In genomic region chr17:54969658-54970572, GRCh38 we compare ENCODE assay signal across 11 cellular contexts. TPM values are rescaled to one million over a fixed set of nuclear protein-coding genes. Genes with fewer than 3 reads are reported as not detected.
DNase-seq lines count a peak whose midpoint lies in the region; ATAC-seq, FAIRE-seq and TF ChIP-seq lines count a peak whose summit lies in the region.
"Had no signal": no experiment of that assay in that cellular context is flagged by ENCODE, and none has a peak within 500 bp of the region (broad histone marks: within the 10 kb centered on the region; RNA-seq: fewer than 3 reads in every experiment).

No MANE protein-coding gene starts in this region.

- H3K4me1 ChIP-seq in cardiac muscle cell (ENCODE audit: low read depth) (peaks cover 7% of the 10 kb centered on the region), astrocyte (ENCODE audit: insufficient read depth, low read length) (peaks cover 8% of the 10 kb centered on the region), lower lobe of right lung (peaks cover 22% of the 10 kb centered on the region), upper lobe of left lung (peaks cover 10 to 34% (median 14%) of the 10 kb centered on the region in 4 donors)

- H3K27ac ChIP-seq in cardiac muscle cell (peak overlapping the region; percentile 89), astrocyte (ENCODE audit: low read depth, low read length) (peak overlapping the region; percentile 75), lower lobe of right lung (peak overlapping the region; percentile 85), upper lobe of left lung (peak overlapping the region; percentile 81 to 91 (median 86))

- peak overlapping the region; percentile 94 for H3K9ac ChIP-seq in astrocyte (ENCODE audit: low read length)

- peak overlapping the region; percentile 18 for H3K4me3 Mint-ChIP-seq in astrocyte (ENCODE audit: unreplicated experiment)
- H3K4me3 Mint-ChIP-seq: T-helper 2 cell treated with Interferon-gamma antibody and Interleukin-4, amounts not matched to agents 5 μg/mL and 100 μg/mL, for 36 hours had no signal

- H3K4me2 ChIP-seq in astrocyte (ENCODE audit: low read length), result peak overlapping the region; percentile 98

- FAIRE-seq in astrocyte (lab: Jason Lieb, UNC), result no peak
- FAIRE-seq: D721Med had no signal

- H3K36me3 ChIP-seq in cardiac muscle cell (peaks cover under 1% of the 10 kb centered on the region), astrocyte (ENCODE audit: insufficient read depth, low read length) (no peaks in the 10 kb centered on the region), lower lobe of right lung (peaks cover 3% of the 10 kb centered on the region), upper lobe of left lung (peaks cover 0 to under 1% (median 0%) of the 10 kb centered on the region in 4 donors)

- H3K79me2 ChIP-seq in astrocyte (ENCODE audit: insufficient read depth, low read length), result peaks cover 83% of the 10 kb centered on the region

- TF ChIP-seq CTCF in cardiac muscle cell (IDR thresholded peaks at IDR 0.05; ENCODE audit: low read depth, low read length), result no peak
- TF ChIP-seq CTCF in astrocyte (IDR thresholded peaks at IDR 0.05; ENCODE audit: insufficient read depth, low read depth, low read length), result no peak
- TF ChIP-seq CTCF in lower lobe of right lung (IDR thresholded peaks at IDR 0.05), result no peak
- no peak for TF ChIP-seq CTCF in upper lobe of left lung (IDR thresholded peaks at IDR 0.05)

- intact Hi-C loops in Right ventricle myocardium inferior (cut with DNase I), result no loop called here
- intact Hi-C loops in lower lobe of right lung (cut with DNase I), result no loop called here

- no peak for TF ChIP-seq POLR2A in upper lobe of left lung (IDR thresholded peaks at IDR 0.05)

- no peak overlapping the region for H3K27ac Mint-ChIP-seq in astrocyte (ENCODE audit: unreplicated experiment)
- H3K27ac Mint-ChIP-seq: T-helper 2 cell treated with Interferon-gamma antibody and Interleukin-4, amounts not matched to agents 5 μg/mL and 100 μg/mL, for 36 hours had no signal

- no peaks in the 10 kb centered on the region for H3K27me3 Mint-ChIP-seq in astrocyte (ENCODE audit: low read depth, unreplicated experiment)
- H3K27me3 Mint-ChIP-seq: IgD-negative memory B cell had no signal

- H3K4me3 ChIP-seq in cardiac muscle cell, result peak overlapping the region; percentile 99
- peak overlapping the region; percentile 89 for H3K4me3 ChIP-seq in astrocyte (ENCODE audit: insufficient read depth, low read depth, low read length)
- peak overlapping the region; percentile 84 for H3K4me3 ChIP-seq in lower lobe of right lung
- H3K4me3 ChIP-seq in upper lobe of left lung, result peak overlapping the region in 3 of 4 donors; percentile 89 to 97 (median 95)

- TF ChIP-seq EP300 in upper lobe of left lung (IDR thresholded peaks at IDR 0.05), result no peak

- no peaks in the 10 kb centered on the region for H3K9me3 Mint-ChIP-seq in astrocyte (ENCODE audit: unreplicated experiment)
- H3K9me3 Mint-ChIP-seq: IgD-negative memory B cell; T-helper 2 cell treated with Interferon-gamma antibody and Interleukin-4, amounts not matched to agents 5 μg/mL and 100 μg/mL, for 36 hours had no signal

- ATAC-seq in Right ventricle myocardium inferior, result no peak
- no peak for ATAC-seq in lower lobe of right lung
- no peak for ATAC-seq in upper lobe of left lung (ENCODE audit: low FRiP score in 2 of 2)

- H3K36me3 Mint-ChIP-seq in astrocyte (ENCODE audit: low read depth, unreplicated experiment), result peaks cover 4% of the 10 kb centered on the region
- H3K36me3 Mint-ChIP-seq: IgD-negative memory B cell had no signal

- H3K9me3 ChIP-seq in cardiac muscle cell (ENCODE audit: low read depth), result no peaks in the 10 kb centered on the region
- no peaks in the 10 kb centered on the region for H3K9me3 ChIP-seq in astrocyte (ENCODE audit: insufficient read depth, low read depth, low read length)
- H3K9me3 ChIP-seq in lower lobe of right lung, result no peaks in the 10 kb centered on the region
- no peaks in the 10 kb centered on the region for H3K9me3 ChIP-seq in upper lobe of left lung

- H3K27me3 ChIP-seq in cardiac muscle cell, result no peaks in the 10 kb centered on the region
- H3K27me3 ChIP-seq in astrocyte (ENCODE audit: insufficient read depth, low read length), result no peaks in the 10 kb centered on the region
- no peaks in the 10 kb centered on the region for H3K27me3 ChIP-seq in lower lobe of right lung (ENCODE audit: low read depth)
- no peaks in the 10 kb centered on the region for H3K27me3 ChIP-seq in upper lobe of left lung

- peak overlapping the region; percentile 99 for H2AFZ ChIP-seq in astrocyte (ENCODE audit: low read depth, low read length)

- 27% methylated on average over 7 of the region's 7 CpGs for WGBS in upper lobe of left lung, 2 donors

- peaks cover 12% of the 10 kb centered on the region for H3K4me1 Mint-ChIP-seq in astrocyte (ENCODE audit: low read depth, unreplicated experiment)

- DNase-seq in cardiac muscle cell (ENCODE audit: low read depth in 1 of 2, low spot score in 1 of 2), result no peak
- no peak for DNase-seq in Right ventricle myocardium inferior (ENCODE audit: missing footprints)
- no peak for DNase-seq in astrocyte (ENCODE audit: low read depth)
- DNase-seq in lower lobe of right lung, result no peak
- DNase-seq in upper lobe of left lung, result no peak
- no peak for DNase-seq in NCI-H345 treated with DMSO at 0.1 percent for 48 hours (lab: John Stamatoyannopoulos, UW; ENCODE audit: unreplicated experiment)
- no peak for DNase-seq in activated CD4-positive, alpha-beta T cell treated with anti-CD3 and anti-CD28 coated beads for 1 hour
- no peak for DNase-seq in T1000 (lab: John Stamatoyannopoulos, UW)

- H4K20me1 ChIP-seq in astrocyte (ENCODE audit: insufficient read depth, low read length), result peaks cover 19% of the 10 kb centered on the region

RNA-seq across cellular contexts. Expression of gene STXBP4, which starts 1.4 kb away (rescaled TPM):
- total RNA-seq in cardiac muscle cell (24.6 and 26.4 TPM in 2 replicates), Right ventricle myocardium inferior (4.7 TPM), astrocyte (11.3 and 12.6 TPM in 2 replicates), lower lobe of right lung (11.8 TPM), upper lobe of left lung (10 to 100 TPM in 4 of 6 donors, 1 to 10 TPM in 2; 9.1 to 24.7 (median 11.9) TPM)
- 14.8 and 14.9 TPM in 2 replicates for polyA plus RNA-seq in cardiac muscle cell

RNA-seq across cellular contexts. Expression of gene COX11, which starts 1.5 kb away (rescaled TPM):
- total RNA-seq in cardiac muscle cell (96.9 and 121 TPM in 2 replicates), Right ventricle myocardium inferior (60.4 TPM), astrocyte (36.4 TPM in 2 replicates), lower lobe of right lung (41.9 TPM), upper lobe of left lung (10 to 100 TPM; 30.7 to 64.8 (median 47.2) TPM)
- 63.6 and 67.6 TPM in 2 replicates for polyA plus RNA-seq in cardiac muscle cell
